8 cellular contexts compared by ENCODE assay signal in the genomic region with DNA sequence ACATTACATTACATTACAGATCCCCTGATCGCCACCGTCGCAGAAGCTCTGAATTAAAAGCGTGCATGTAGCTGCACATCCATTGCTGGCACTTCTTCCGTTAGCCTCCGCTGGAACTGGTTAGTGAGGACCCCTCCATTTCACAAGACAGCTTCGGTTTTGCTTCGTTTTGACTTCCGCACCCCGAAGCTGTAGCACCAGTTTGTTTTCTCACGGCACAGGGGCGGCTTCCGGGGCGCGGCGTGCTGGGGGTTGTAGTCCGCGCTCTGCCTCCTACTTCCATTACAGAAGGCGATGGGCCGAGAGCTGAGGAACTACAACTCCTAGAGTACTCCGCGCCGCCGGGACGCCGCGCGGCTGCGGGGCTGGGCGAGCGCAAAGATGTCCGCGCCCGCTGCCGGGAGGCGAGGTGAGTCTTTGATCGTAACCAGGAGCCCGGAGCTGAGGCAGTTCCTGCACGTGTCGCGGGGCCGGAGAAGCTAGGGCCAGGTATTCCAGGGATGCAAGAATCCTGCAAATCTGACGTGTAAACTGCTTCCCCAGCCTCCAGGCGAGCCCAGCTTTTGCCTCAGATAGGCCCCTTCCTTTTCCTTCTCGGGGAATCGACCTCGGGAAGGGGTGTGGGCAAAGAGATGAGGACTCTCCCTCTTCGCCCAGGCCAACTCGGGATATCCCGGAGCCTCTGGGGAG. TPM values are rescaled to one million over a fixed set of nuclear protein-coding genes. Genes with fewer than 3 reads are reported as not detected.
A peak's percentile ranks its signal among the peaks of the same experiment; 100 is the strongest.
DNase-seq lines count a peak whose midpoint lies in the region; ATAC-seq, FAIRE-seq and TF ChIP-seq lines count a peak whose summit lies in the region.

A gene (plus strand): TSS at position 352 of the 690 bp plus-strand sequence. CDS start 387 bp downstream, outside the sequence.

- no TSS peak for BruUV-seq in HepG2 (replicated peaks; lab: Mats Ljungman, UMichigan)

- WGBS in HepG2 (ENCODE audit: low lambda C conversion rate): 2% methylated on average over 17 of the region's 50 CpGs

- H3K36me3 ChIP-seq in BLaER1: peaks cover 37% of the 10 kb centered on the region
- peaks cover 3 to 24% of the 10 kb centered on the region in 2 experiments; a peak in 3 of 5 replicates for H3K36me3 ChIP-seq in HepG2 (replicated peaks in 1 of 2; ENCODE audit: control insufficient read depth in 1 of 2, insufficient read depth in 2 of 2, low read length in 2 of 2)

- peak; percentile 62 to 73 for TF ChIP-seq POLR2A in HepG2 (IDR thresholded peaks at IDR 0.05; ENCODE audit: insufficient read depth in 1 of 2, low read depth in 2 of 2, low read length in 2 of 2)

- intact Hi-C loops in HepG2 (cut with micrococcal nuclease; ENCODE audit: unreplicated experiment): loop anchor here (2.0 kb wide), 3 partner anchors 43 to 335 kb away; no protein-coding TSS in a partner anchor

- H3K4me1 ChIP-seq in BLaER1: peaks cover 37% of the 10 kb centered on the region
- H3K4me1 ChIP-seq in HepG2 (ENCODE audit: insufficient read depth, low read length): peaks cover 32% of the 10 kb centered on the region

- H3K79me2 ChIP-seq in HepG2 (ENCODE audit: insufficient read depth, low read length): peaks cover 29% of the 10 kb centered on the region

- TF ChIP-seq CTCF in HepG2 (CRISPR knock-in tag; IDR thresholded peaks at IDR 0.05): no peak

- peak within 1 kb of the TSS; percentile 74 for H2AFZ ChIP-seq in HepG2 (ENCODE audit: low read length)

- peak within 1 kb of the TSS; percentile 90 for H3K27ac ChIP-seq in BLaER1
- peak within 1 kb of the TSS; percentile 72 for H3K27ac ChIP-seq in HepG2 (ENCODE audit: extremely low read length, insufficient read depth, low read length)

- FAIRE-seq in HepG2 (lab: Jason Lieb, UNC): peak; percentile 81

- in situ Hi-C loops in HepG2 (cut with HindIII; ENCODE audit: extremely low pct_ligation_motif_present, low pct_unique_long_range_greater_than_20kb): loop anchor here (5.0 to 10.0 kb wide), 2 partner anchors 163 to 245 kb away; no protein-coding TSS in a partner anchor

- POLR2A ChIA-PET in HepG2 (lab: Yijun Ruan, JAX): interaction anchor here (0.7 to 4.2 kb wide), 22 partner anchors 9 to 515 kb away, joined by 3 to 33 read pairs (median 4); a partner anchor contains a TSS

- H3K9ac ChIP-seq in BLaER1: peak within 1 kb of the TSS; percentile 92
- peak within 1 kb of the TSS; percentile 85 for H3K9ac ChIP-seq in HepG2 (ENCODE audit: insufficient read depth, low read depth, low read length)

- TF ChIP-seq EP300 in HepG2 (IDR thresholded peaks at IDR 0.05; ENCODE audit: low read depth in 2 of 2, low read length in 2 of 2): no peak
- no peak for TF ChIP-seq EP300 in HepG2 (CRISPR knock-in tag; IDR thresholded peaks at IDR 0.05; ENCODE audit: borderline replicate concordance)

- H3K9me3 ChIP-seq in BLaER1 (no peaks in the 10 kb centered on the region), HepG2 (ENCODE audit: low read length) (no peaks in the 10 kb centered on the region)

- peak within 1 kb of the TSS; percentile 98 for H3K4me3 ChIP-seq in BLaER1
- H3K4me3 ChIP-seq in HepG2 (replicated peaks in 1 of 3; ENCODE audit: insufficient read depth in 1 of 3, low read depth in 2 of 3, low read length in 3 of 3): peak within 1 kb of the TSS; percentile 78 to 94 (median 80)

- DNase-seq in NCI-H748 treated with DMSO at 0.1 percent for 48 hours (lab: John Stamatoyannopoulos, UW) (peak; percentile 77), dermis blood vessel endothelial cell (peak; percentile 94), HepG2 (ENCODE audit: low spot score) (peak; percentile 92)
- DNase-seq in activated CD4-positive, alpha-beta T cell treated with anti-CD3 and anti-CD28 coated beads, Interleukin-2, amount 50 U/mL, for 4 hours: peak; percentile 93 to 94
- peak; percentile 93 for DNase-seq in stimulated activated CD4-positive, alpha-beta T cell treated with anti-CD3 and anti-CD28 coated beads, Interleukin-4, amount 100 ng/mL, for 1 hour

- TF ChIP-seq RAD21 in HepG2 (CRISPR knock-in tag; IDR thresholded peaks at IDR 0.05): no peak

- no peaks in the 10 kb centered on the region for H3K27me3 ChIP-seq in BLaER1
- H3K27me3 ChIP-seq in HepG2 (ENCODE audit: control insufficient read depth in 1 of 2, insufficient read depth in 2 of 2, low read length in 2 of 2): no peaks in the 10 kb centered on the region; a peak in 1 of 5 replicates

- H4K20me1 ChIP-seq in BLaER1: peaks cover 29% of the 10 kb centered on the region
- no peaks in the 10 kb centered on the region for H4K20me1 ChIP-seq in HepG2 (ENCODE audit: insufficient read depth, low read length)

- peak within 1 kb of the TSS; percentile 93 for H3K4me2 ChIP-seq in BLaER1
- H3K4me2 ChIP-seq in HepG2 (ENCODE audit: low read depth, low read length): peak within 1 kb of the TSS; percentile 96

- ATAC-seq in GM19324 (IDR thresholded peaks at IDR 0.05; ENCODE audit: low FRiP score, unreplicated experiment): peak; percentile 89
- peak; percentile 76 for ATAC-seq in HG03469 (IDR thresholded peaks at IDR 0.05; ENCODE audit: unreplicated experiment)
- peak; percentile 98 for ATAC-seq in HepG2

- CTCF ChIA-PET in HepG2 (lab: Yijun Ruan, JAX; ENCODE audit: low intra/inter-chr PET ratio, low total read pairs): interaction anchor here (4.4 kb wide), 1 partner anchor 247 kb away, joined by 43 read pairs; no protein-coding TSS in a partner anchor

TF ChIP-seq in HepG2, 621 proteins besides CTCF, POLR2A, EP300 and RAD21 (continues in another document):
- TF ChIP-seq ZFP62 (CRISPR knock-in tag; IDR thresholded peaks at IDR 0.05) (no peak), TCF12 (IDR thresholded peaks at IDR 0.05) (no peak), TCF12 (CRISPR knock-in tag; IDR thresholded peaks at IDR 0.05) (0 out of 2 replicates have a peak, but pooled peaks have one; percentile 10), ZNF672 (CRISPR knock-in tag; IDR thresholded peaks at IDR 0.05) (no peak), ATF7-NPFF (CRISPR knock-in tag; IDR thresholded peaks at IDR 0.05; ENCODE audit: low read depth) (peak; percentile 47; the same call in 1 of the 2 replicates), FOXK2 (IDR thresholded peaks at IDR 0.05) (no peak; the same call in 1 of the 2 replicates), CCDC6 (CRISPR knock-in tag; IDR thresholded peaks at IDR 0.05) (0 out of 2 replicates have a peak, but pooled peaks have one; percentile 52)
- TF ChIP-seq, protein P1, sequence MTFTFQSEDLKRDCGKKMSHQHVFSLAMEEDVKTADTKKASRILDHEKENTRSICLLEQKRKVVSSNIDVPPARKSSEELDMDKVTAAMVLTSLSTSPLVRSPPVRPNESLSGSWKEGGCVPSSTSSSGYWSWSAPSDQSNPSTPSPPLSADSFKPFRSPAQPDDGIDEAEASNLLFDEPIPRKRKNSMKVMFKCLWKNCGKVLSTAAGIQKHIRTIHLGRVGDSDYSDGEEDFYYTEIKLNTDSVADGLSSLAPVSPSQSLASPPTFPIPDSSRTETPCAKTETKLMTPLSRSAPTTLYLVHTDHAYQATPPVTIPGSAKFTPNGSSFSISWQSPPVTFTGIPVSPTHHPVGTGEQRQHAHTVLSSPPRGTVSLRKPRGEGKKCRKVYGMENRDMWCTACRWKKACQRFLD (CRISPR knock-in tag; IDR thresholded peaks at IDR 0.05; ENCODE audit: borderline replicate concordance): 0 out of 2 replicates have a peak, but pooled peaks have one; percentile 28

RNA-seq across cellular contexts. Expression of the gene that starts here (rescaled TPM):
- total RNA-seq in dermis blood vessel endothelial cell (24.8 and 37.6 TPM in 2 replicates), HepG2 (2016; rRNA removed; fragmentation: Illumina TruSeq; extraction: Trizol) (25.1 and 30.6 TPM in 2 replicates)
- 3.6 and 6.1 TPM in 2 replicates for total RNA-seq in HepG2 (2016; cell fraction: cytosol; rRNA removed; fragmentation: Illumina TruSeq; extraction: Trizol; ENCODE audit: low read depth)
- total RNA-seq in HepG2 (2016; cell fraction: insoluble cytoplasmic fraction; rRNA removed; fragmentation: Illumina TruSeq; extraction: Trizol): 26.6 and 27.5 TPM in 2 replicates
- 23.5 and 27.1 TPM in 2 replicates for total RNA-seq in HepG2 (2016; cell fraction: membrane; rRNA removed; fragmentation: Illumina TruSeq; extraction: Trizol)
- 13.8 and 17.8 TPM in 2 replicates for total RNA-seq in HepG2 (2016; cell fraction: nucleus; rRNA removed; fragmentation: Illumina TruSeq; extraction: Trizol)
- 10.6 and 15.4 TPM in 2 replicates for polyA plus RNA-seq in HepG2 (2011; rRNA removed)
- polyA plus RNA-seq in HepG2 (2011; cell fraction: cytosol; rRNA removed): 12.4 and 12.5 TPM in 2 replicates
- polyA plus RNA-seq in HepG2 (2011; cell fraction: nucleus; rRNA removed): 13.5 and 14.8 TPM in 2 replicates
- 13.4 and 14.4 TPM in 2 replicates for polyA plus RNA-seq in HepG2 (2012)
- 4.6 and 6.3 TPM in 2 replicates for polyA plus RNA-seq in HepG2 (2016; cell fraction: cytosol; fragmentation: Illumina TruSeq; extraction: Trizol; ENCODE audit: low read depth)
- 25.9 and 26.3 TPM in 2 replicates for polyA plus RNA-seq in HepG2 (2016; cell fraction: insoluble cytoplasmic fraction; fragmentation: Illumina TruSeq; extraction: Trizol; ENCODE audit: low read depth)
- 15.8 and 17.3 TPM in 2 replicates for polyA plus RNA-seq in HepG2 (2016; cell fraction: membrane; fragmentation: Illumina TruSeq; extraction: Trizol; ENCODE audit: low read depth)
- 17.9 and 18.6 TPM in 2 replicates for polyA plus RNA-seq in HepG2 (2016; cell fraction: nucleus; fragmentation: Illumina TruSeq; extraction: Trizol; ENCODE audit: insufficient read depth, low read depth)
- polyA minus RNA-seq in HepG2 (2011; rRNA and poly(A)+ RNA removed; ENCODE audit: low replicate concordance): 35.9 and 42.8 TPM in 2 replicates
- 9.6 and 11.4 TPM in 2 replicates for polyA minus RNA-seq in HepG2 (2011; cell fraction: cytosol; rRNA and poly(A)+ RNA removed)
- 11.6 and 14.2 TPM in 2 replicates for polyA minus RNA-seq in HepG2 (2011; cell fraction: nucleus; rRNA and poly(A)+ RNA removed)

Comparison
In these comparisons a context has a peak if more than half of its experiments do, and no peak if none do; other contexts are left out.
1. Peak in every context shown above with its lines: DNase-seq, ATAC-seq, H3K4me3 ChIP-seq and H3K27ac ChIP-seq.